In the genomic region with DNA sequence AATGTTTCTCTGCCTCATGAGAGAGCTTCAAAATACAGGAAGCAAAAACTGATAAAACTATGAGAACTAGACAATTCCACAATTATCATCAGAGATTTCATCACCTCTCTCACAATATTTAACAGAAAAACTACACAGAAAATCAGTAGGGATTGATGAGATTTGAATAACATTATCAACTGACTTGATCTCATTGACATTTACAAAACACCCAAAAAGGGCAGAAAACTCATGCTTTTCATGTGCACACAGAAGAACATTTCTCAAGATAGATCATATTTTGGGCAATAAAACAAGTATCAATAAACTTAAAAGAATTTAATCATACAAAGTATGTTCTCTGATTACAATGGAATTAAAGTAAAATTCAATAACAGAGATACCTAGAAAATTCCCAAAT, we compare ENCODE assay signal across 28 cellular contexts.
"Had no signal": no experiment of that assay in that cellular context is flagged by ENCODE, and none has a peak within 500 bp of the region (broad histone marks: within the 10 kb centered on the region; RNA-seq: fewer than 3 reads in every experiment).

No MANE protein-coding gene starts in this region.

- H3K4me1 ChIP-seq: left lung, lower lobe of right lung, prostate gland, testis, thyroid gland, vagina had no signal

- H3K4me3 Mint-ChIP-seq: naive thymus-derived CD8-positive, alpha-beta T cell; nephron; neural crest cell; stimulated activated naive B cell treated with anti-CD40 and anti-IgM and Interleukin-4, amounts not matched to agents 10 μg/mL and 1 μg/mL and 100 μg/mL, for 72 hours had no signal

- H3K9me3 ChIP-seq: prostate gland, testis, thyroid gland, vagina had no signal

- FAIRE-seq: keratinocyte, pancreas had no signal

- H3K27ac Mint-ChIP-seq: naive thymus-derived CD8-positive, alpha-beta T cell; nephron; stimulated activated naive B cell treated with anti-CD40 and anti-IgM and Interleukin-4, amounts not matched to agents 10 μg/mL and 1 μg/mL and 100 μg/mL, for 72 hours had no signal

- ATAC-seq: left cardiac atrium; left lung; lower lobe of right lung; naive thymus-derived CD8-positive, alpha-beta T cell; pancreas; right cardiac atrium; stimulated activated naive B cell treated with anti-CD40 and anti-IgM and Interleukin-4, amounts not matched to agents 10 μg/mL and 1 μg/mL and 100 μg/mL, for 72 hours; stimulated activated naive CD8-positive, alpha-beta T cell treated with anti-CD3 and anti-CD28 coated beads, Interleukin-15, Interleukin-2, amounts not matched to agents 100 U/mL and 50 U/mL, for 24 hours had no signal

- H3K27ac ChIP-seq: left lung, lower lobe of right lung, pancreas, prostate gland, stomach, testis, thyroid gland, transverse colon, upper lobe of left lung, vagina had no signal

- H3K36me3 ChIP-seq: left lung, lower lobe of right lung, pancreas, prostate gland, stomach, thyroid gland, upper lobe of left lung, vagina had no signal

- H3K27me3 ChIP-seq: left lung, pancreas, stomach, testis, thyroid gland, transverse colon, upper lobe of left lung, vagina had no signal

- DNase-seq: hippocampal formation; kidney glomerular epithelial cell; left cardiac atrium; left lung; lower lobe of right lung; mammary epithelial cell; mesenchymal stem cell; naive thymus-derived CD8-positive, alpha-beta T cell; nucleus accumbens; pancreas; retina; right cardiac atrium; stimulated activated CD4-positive, alpha-beta T cell treated with anti-CD3 and anti-CD28 coated beads, Interleukin-12 subunit alpha, Interleukin-12 subunit beta, amount 100 ng/mL, for 4 hours; stimulated activated CD4-positive, alpha-beta T cell treated with anti-CD3 and anti-CD28 coated beads, Interleukin-15, amount 100 ng/mL, for 24 hours; stimulated activated CD4-positive, alpha-beta T cell treated with anti-CD3 and anti-CD28 coated beads, Interleukin-2, amount 100 ng/mL, for 24 hours; stimulated activated CD4-positive, alpha-beta T cell treated with anti-CD3 and anti-CD28 coated beads, Interleukin-4, amount 100 ng/mL, for 1 hour; stimulated activated naive B cell treated with anti-CD40 and anti-IgM and Interleukin-4, amounts not matched to agents 10 μg/mL and 1 μg/mL and 100 μg/mL, for 72 hours; stimulated activated naive CD8-positive, alpha-beta T cell treated with anti-CD3 and anti-CD28 coated beads, Interleukin-15, Interleukin-2, amounts not matched to agents 100 U/mL and 50 U/mL, for 24 hours; stomach; testis; thyroid gland; transverse colon; upper lobe of left lung had no signal

- H3K4me3 ChIP-seq: left lung, lower lobe of right lung, pancreas, prostate gland, stomach, testis, thyroid gland, transverse colon, upper lobe of left lung, vagina had no signal

- H3K27me3 Mint-ChIP-seq: naive thymus-derived CD8-positive, alpha-beta T cell; stimulated activated naive B cell treated with anti-CD40 and anti-IgM and Interleukin-4, amounts not matched to agents 10 μg/mL and 1 μg/mL and 100 μg/mL, for 72 hours had no signal
